ENCODE assay signal across 20 cellular contexts in the genomic region with DNA sequence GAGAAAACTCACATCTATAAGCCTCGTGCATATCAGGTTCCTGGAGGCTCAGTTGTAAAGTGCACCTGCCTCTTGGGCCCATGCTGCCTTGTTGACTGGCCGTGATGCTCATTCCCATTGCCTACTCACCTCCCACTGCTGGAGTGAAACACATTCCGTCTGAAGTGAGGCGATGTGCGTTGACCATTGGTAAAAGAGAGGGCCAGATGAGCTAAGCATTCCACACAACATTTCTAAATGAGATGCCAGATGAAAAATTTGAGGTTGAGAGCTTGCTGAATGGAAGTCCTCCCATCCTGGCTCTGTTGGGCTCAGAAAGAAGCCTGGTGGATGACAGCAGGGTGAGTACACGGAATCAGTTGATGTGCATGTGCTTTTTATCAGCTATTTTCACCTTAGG. TPM values are rescaled to one million over a fixed set of nuclear protein-coding genes. Genes with fewer than 3 reads are reported as not detected.
"Had no signal": no experiment of that assay in that cellular context is flagged by ENCODE, and none has a peak within 500 bp of the region (broad histone marks: within the 10 kb centered on the region; RNA-seq: fewer than 3 reads in every experiment).

No MANE protein-coding gene starts in this region.

- H3K9me3 ChIP-seq: esophagus muscularis mucosa, psoas muscle, thoracic aorta, transverse colon had no signal

- H3K36me3 Mint-ChIP-seq: natural killer cell treated with Interleukin-12 subunit alpha and Interleukin-12 subunit beta and Interleukin-15 and Interleukin-18, amount 100 ng/mL, for 72 hours; stimulated activated memory B cell treated with anti-CD40 and anti-IgM and Interleukin-4, amounts not matched to agents 10 μg/mL and 1 μg/mL and 100 μg/mL, for 72 hours had no signal

- H3K4me3 ChIP-seq: esophagus muscularis mucosa, lung, psoas muscle, spleen, thoracic aorta, transverse colon had no signal

- H3K9me3 Mint-ChIP-seq: effector memory CD8-positive, alpha-beta T cell; natural killer cell treated with Interleukin-12 subunit alpha and Interleukin-12 subunit beta and Interleukin-15 and Interleukin-18, amount 100 ng/mL, for 72 hours; stimulated activated memory B cell treated with anti-CD40 and anti-IgM and Interleukin-4, amounts not matched to agents 10 μg/mL and 1 μg/mL and 100 μg/mL, for 72 hours; stimulated activated naive CD8-positive, alpha-beta T cell treated with anti-CD3 and anti-CD28 coated beads, Interleukin-15, Interleukin-2, amounts not matched to agents 100 ng/mL and 50 ng/mL, for 24 hours had no signal

- H3K27ac Mint-ChIP-seq: stimulated activated memory B cell treated with anti-CD40 and anti-IgM and Interleukin-4, amounts not matched to agents 10 μg/mL and 1 μg/mL and 100 μg/mL, for 72 hours had no signal

- H3K4me3 Mint-ChIP-seq: stimulated activated memory B cell treated with anti-CD40 and anti-IgM and Interleukin-4, amounts not matched to agents 10 μg/mL and 1 μg/mL and 100 μg/mL, for 72 hours; stimulated activated naive CD8-positive, alpha-beta T cell treated with anti-CD3 and anti-CD28 coated beads, Interleukin-15, Interleukin-2, amounts not matched to agents 100 ng/mL and 50 ng/mL, for 24 hours had no signal

- H3K27me3 ChIP-seq: esophagus muscularis mucosa, foreskin keratinocyte, transverse colon had no signal

- H3K27ac ChIP-seq: epithelial cell of prostate, esophagus muscularis mucosa, foreskin keratinocyte, psoas muscle, spleen, thoracic aorta, transverse colon had no signal

- DNase-seq: effector memory CD8-positive, alpha-beta T cell; foreskin keratinocyte; left colon; left ventricle myocardium superior; mesenchymal stem cell; midbrain; psoas muscle; spleen; stimulated activated CD4-positive, alpha-beta T cell treated with anti-CD3 and anti-CD28 coated beads, Interleukin-1b, Interleukin-23, amount 100 ng/mL, for 48 hours; stimulated activated CD4-positive, alpha-beta T cell treated with anti-CD3 and anti-CD28 coated beads, Interleukin-4, amount 100 ng/mL, for 24 hours; transverse colon had no signal

- H3K36me3 ChIP-seq: esophagus muscularis mucosa, spleen, thoracic aorta, transverse colon had no signal

RNA-seq across cellular contexts. Expression of gene ADAMTS15, which starts 8.6 kb away (rescaled TPM):
- total RNA-seq: natural killer cell treated with Interleukin-12 subunit alpha and Interleukin-12 subunit beta and Interleukin-15 and Interleukin-18, amount 100 ng/mL, for 72 hours had no signal

RNA-seq across cellular contexts. Expression of gene ADAMTS8, which starts 11.5 kb away (rescaled TPM):
- total RNA-seq: foreskin keratinocyte; kidney epithelial cell; natural killer cell treated with Interleukin-12 subunit alpha and Interleukin-12 subunit beta and Interleukin-15 and Interleukin-18, amount 100 ng/mL, for 72 hours; osteoblast had no signal
- polyA plus RNA-seq: foreskin keratinocyte had no signal
